In the genomic region with DNA sequence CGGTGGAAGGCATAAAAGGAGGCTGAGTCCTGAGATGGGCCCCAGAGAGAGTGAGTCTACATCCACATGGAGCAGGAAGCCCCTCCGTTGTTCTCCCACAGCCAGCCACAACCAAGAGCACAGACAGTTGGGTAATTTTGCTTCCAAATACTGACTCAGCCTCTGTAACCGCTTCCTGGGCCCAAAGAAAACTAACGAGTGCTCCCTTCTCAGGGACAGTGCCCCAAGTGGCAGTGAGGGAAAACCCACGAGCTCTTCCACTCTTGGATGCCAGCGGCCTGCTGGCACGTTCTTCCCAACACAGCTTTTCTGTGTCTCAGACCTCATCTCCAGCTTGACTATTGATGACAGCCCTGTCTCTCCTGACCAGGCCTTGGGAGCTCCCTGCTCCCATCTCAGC, we compare ENCODE assay signal across 1 cellular context.
TF ChIP-seq lines count a peak whose summit lies in the region.

No MANE protein-coding gene starts in this region.

TF ChIP-seq in GM23338, 12 proteins besides CTCF, POLR2A, EP300 and RAD21 (continued from another document):
- TF ChIP-seq, protein P1, sequence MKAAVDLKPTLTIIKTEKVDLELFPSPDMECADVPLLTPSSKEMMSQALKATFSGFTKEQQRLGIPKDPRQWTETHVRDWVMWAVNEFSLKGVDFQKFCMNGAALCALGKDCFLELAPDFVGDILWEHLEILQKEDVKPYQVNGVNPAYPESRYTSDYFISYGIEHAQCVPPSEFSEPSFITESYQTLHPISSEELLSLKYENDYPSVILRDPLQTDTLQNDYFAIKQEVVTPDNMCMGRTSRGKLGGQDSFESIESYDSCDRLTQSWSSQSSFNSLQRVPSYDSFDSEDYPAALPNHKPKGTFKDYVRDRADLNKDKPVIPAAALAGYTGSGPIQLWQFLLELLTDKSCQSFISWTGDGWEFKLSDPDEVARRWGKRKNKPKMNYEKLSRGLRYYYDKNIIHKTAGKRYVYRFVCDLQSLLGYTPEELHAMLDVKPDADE (IDR thresholded peaks at IDR 0.05): no peak
- no peak for TF ChIP-seq CREB1 (CRISPR knock-in tag; IDR thresholded peaks at IDR 0.05; ENCODE audit: low read depth)
- TF ChIP-seq JUNB (IDR thresholded peaks at IDR 0.05; ENCODE audit: unreplicated experiment): no peak
- TF ChIP-seq, protein P2, sequence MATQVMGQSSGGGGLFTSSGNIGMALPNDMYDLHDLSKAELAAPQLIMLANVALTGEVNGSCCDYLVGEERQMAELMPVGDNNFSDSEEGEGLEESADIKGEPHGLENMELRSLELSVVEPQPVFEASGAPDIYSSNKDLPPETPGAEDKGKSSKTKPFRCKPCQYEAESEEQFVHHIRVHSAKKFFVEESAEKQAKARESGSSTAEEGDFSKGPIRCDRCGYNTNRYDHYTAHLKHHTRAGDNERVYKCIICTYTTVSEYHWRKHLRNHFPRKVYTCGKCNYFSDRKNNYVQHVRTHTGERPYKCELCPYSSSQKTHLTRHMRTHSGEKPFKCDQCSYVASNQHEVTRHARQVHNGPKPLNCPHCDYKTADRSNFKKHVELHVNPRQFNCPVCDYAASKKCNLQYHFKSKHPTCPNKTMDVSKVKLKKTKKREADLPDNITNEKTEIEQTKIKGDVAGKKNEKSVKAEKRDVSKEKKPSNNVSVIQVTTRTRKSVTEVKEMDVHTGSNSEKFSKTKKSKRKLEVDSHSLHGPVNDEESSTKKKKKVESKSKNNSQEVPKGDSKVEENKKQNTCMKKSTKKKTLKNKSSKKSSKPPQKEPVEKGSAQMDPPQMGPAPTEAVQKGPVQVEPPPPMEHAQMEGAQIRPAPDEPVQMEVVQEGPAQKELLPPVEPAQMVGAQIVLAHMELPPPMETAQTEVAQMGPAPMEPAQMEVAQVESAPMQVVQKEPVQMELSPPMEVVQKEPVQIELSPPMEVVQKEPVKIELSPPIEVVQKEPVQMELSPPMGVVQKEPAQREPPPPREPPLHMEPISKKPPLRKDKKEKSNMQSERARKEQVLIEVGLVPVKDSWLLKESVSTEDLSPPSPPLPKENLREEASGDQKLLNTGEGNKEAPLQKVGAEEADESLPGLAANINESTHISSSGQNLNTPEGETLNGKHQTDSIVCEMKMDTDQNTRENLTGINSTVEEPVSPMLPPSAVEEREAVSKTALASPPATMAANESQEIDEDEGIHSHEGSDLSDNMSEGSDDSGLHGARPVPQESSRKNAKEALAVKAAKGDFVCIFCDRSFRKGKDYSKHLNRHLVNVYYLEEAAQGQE (IDR thresholded peaks at IDR 0.05; ENCODE audit: unreplicated experiment): no peak
- no peak for TF ChIP-seq NANOG (IDR thresholded peaks at IDR 0.05; ENCODE audit: borderline replicate concordance)
